Comparison of ENCODE assay signal across 1 cellular context in genomic region chr17:41896726-41897125, GRCh38.
A peak's percentile ranks its signal among the peaks of the same experiment; 100 is the strongest.
TF ChIP-seq lines count a peak whose summit lies in the region.

No MANE protein-coding gene starts in this region.

TF ChIP-seq in HepG2, 621 proteins besides CTCF, POLR2A, EP300 and RAD21:
- TF ChIP-seq MTA1 (CRISPR knock-in tag; IDR thresholded peaks at IDR 0.05; ENCODE audit: borderline replicate concordance), result 0 out of 2 replicates have a peak, but pooled peaks have one; percentile 26
- TF ChIP-seq ZNF484 (CRISPR knock-in tag; IDR thresholded peaks at IDR 0.05; ENCODE audit: borderline replicate concordance, low read depth), result no peak
